In the genomic region with DNA sequence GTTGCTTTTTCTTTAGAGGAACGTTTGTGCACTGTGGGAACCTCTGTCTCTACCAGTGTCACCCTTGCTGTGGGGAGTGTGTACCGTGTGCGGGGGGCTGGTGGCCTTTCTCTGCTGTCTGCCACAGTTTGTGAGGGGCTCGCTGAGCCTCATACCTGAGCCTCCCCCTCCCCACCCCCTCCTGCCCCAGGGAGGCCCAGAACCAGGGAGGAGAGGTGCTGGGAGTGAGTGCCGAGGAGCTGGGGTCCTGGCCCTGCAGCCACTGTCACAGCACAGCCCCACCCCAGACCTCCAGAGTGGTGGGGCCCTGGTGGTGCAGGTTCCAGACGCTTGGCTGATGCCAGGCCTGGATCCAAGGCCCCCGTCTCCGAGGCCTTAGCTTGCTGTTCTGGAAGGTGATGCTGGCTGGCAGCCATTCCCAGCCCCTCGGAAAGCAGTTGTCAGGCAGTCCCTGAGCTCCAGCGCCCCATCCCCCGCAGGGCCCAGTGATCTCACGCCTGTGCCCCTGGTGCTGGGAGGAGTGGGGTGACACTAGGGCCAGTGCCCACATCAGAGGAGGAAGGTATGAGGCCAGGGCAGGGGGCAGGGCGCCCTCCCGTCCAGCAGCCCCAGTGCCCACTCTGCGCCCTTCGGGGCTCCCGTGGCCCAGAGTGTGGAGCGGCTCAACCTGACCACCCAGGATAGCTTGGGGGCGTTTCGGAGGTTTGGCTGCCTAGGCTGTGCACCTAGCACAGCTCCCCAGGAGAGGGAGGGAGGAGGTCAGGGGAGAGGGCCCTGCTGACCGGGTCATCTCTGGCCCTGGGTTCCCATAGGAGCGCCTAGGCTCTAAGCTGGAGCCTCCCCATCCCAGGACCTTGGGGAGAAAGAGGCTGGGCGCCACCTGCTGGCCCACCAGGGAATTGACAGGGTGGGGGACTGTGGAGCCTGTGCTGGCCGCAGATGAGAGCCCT, we compare ENCODE assay signal across 9 cellular contexts. TPM values are rescaled to one million over a fixed set of nuclear protein-coding genes. Genes with fewer than 3 reads are reported as not detected.
DNase-seq lines count a peak whose midpoint lies in the region; ATAC-seq, FAIRE-seq and TF ChIP-seq lines count a peak whose summit lies in the region.
"Had no signal": no experiment of that assay in that cellular context is flagged by ENCODE, and none has a peak within 500 bp of the region (broad histone marks: within the 10 kb centered on the region; RNA-seq: fewer than 3 reads in every experiment).

No MANE protein-coding gene starts in this region.

- no peak overlapping the region for H2AK5ac ChIP-seq in H1 (ENCODE audit: low read depth, low read length)

- no peak overlapping the region for H2AFZ ChIP-seq in H1 (ENCODE audit: low read length)

- H3K4me2 ChIP-seq in H1 (ENCODE audit: insufficient read depth in 1 of 2, low read depth in 2 of 2, low read length in 2 of 2): no peak overlapping the region

- DNase-seq in CD4-positive, CD25-positive, alpha-beta regulatory T cell: peak in 2 of 3 donors; percentile 37 to 57
- DNase-seq in HFFc6: peak; percentile 10
- DNase-seq in activated CD4-positive, alpha-beta T cell treated with anti-CD3 and anti-CD28 coated beads for 48 hours: peak; percentile 66
- peak in 1 of 2 experiments; percentile 95 for DNase-seq in H1 (ENCODE audit: low read depth in 1 of 2, low spot score in 2 of 2)
- DNase-seq in naive B cell: peak; percentile 41
- no peak for DNase-seq in SW 1271 (lab: John Stamatoyannopoulos, UW)
- DNase-seq in pons (ENCODE audit: low spot score): no peak
- no peak for DNase-seq in SKM-1 (lab: John Stamatoyannopoulos, UW; ENCODE audit: unreplicated experiment)

- no peak overlapping the region for H3K4ac ChIP-seq in H1 (replicated peaks; ENCODE audit: insufficient read length, low read depth, low read length)

- H4K91ac ChIP-seq in H1 (replicated peaks; ENCODE audit: insufficient read length, low read length): no peak overlapping the region

- no peaks in the 10 kb centered on the region for H3K79me1 ChIP-seq in H1 (ENCODE audit: low read depth, low read length)

- H3K9me3 ChIP-seq in CD4-positive, CD25-positive, alpha-beta regulatory T cell (ENCODE audit: control insufficient read depth in 2 of 2, low read length in 2 of 2): no peaks in the 10 kb centered on the region
- no peaks in the 10 kb centered on the region for H3K9me3 ChIP-seq in H1 (ENCODE audit: insufficient read depth in 2 of 2, low read depth in 1 of 2, low read length in 1 of 2)

- H4K20me1 ChIP-seq in H1 (replicated peaks in 1 of 2; ENCODE audit: control insufficient read depth in 1 of 2, insufficient read depth in 2 of 2, low read length in 2 of 2): no peaks in the 10 kb centered on the region

- TF ChIP-seq CTCF in HFFc6 (IDR thresholded peaks at IDR 0.05) (peak; percentile 86), H1 (IDR thresholded peaks at IDR 0.05; ENCODE audit: control extremely low read depth in 1 of 3, insufficient read depth in 1 of 3, low read depth in 1 of 3, low read length in 3 of 3) (peak in 2 of 3 experiments; percentile 41 to 42; a peak in 3 of 4 replicates)

- H4K5ac ChIP-seq in H1 (ENCODE audit: insufficient read length, low read depth, low read length): no peak overlapping the region

- H3K14ac ChIP-seq in H1 (ENCODE audit: insufficient read length): no peak overlapping the region

- no peak overlapping the region for H3K27ac ChIP-seq in CD4-positive, CD25-positive, alpha-beta regulatory T cell (ENCODE audit: insufficient read depth, low read length, poor library complexity, severe bottlenecking)
- H3K27ac ChIP-seq in H1 (ENCODE audit: low read depth, low read length): no peak overlapping the region
- H3K27ac ChIP-seq: epithelial cell of prostate had no signal

- CTCF ChIA-PET in H1 (lab: Charles Lee; ENCODE audit: partially characterized antibody): interaction anchor here (0.6 to 10.9 kb wide), 52 partner anchors 9 to 525 kb away, joined by 3 to 124 read pairs (median 4); partner anchors contain the start of gene NPPC

- no peak overlapping the region for H2BK15ac ChIP-seq in H1 (ENCODE audit: low read length)

- no peak for TF ChIP-seq POLR2A in H1 (IDR thresholded peaks at IDR 0.05; ENCODE audit: control extremely low read depth in 1 of 2, low read depth in 2 of 2, low read length in 2 of 2)

- no peaks in the 10 kb centered on the region for H3K27me3 ChIP-seq in CD4-positive, CD25-positive, alpha-beta regulatory T cell (ENCODE audit: control insufficient read depth, insufficient read depth, low read length)
- H3K27me3 ChIP-seq in H1 (replicated peaks in 1 of 4; ENCODE audit: control insufficient read depth in 3 of 4, extremely low read depth in 1 of 4, insufficient read depth in 3 of 4, low read length in 3 of 4): no peaks in the 10 kb centered on the region

- no peak overlapping the region for H3K23ac ChIP-seq in H1 (ENCODE audit: insufficient read length)

- TF ChIP-seq EP300 in H1 (IDR thresholded peaks at IDR 0.05; ENCODE audit: borderline replicate concordance in 1 of 2, low read depth in 2 of 2, low read length in 2 of 2): no peak

- H3K4me3 ChIP-seq in CD4-positive, CD25-positive, alpha-beta regulatory T cell (ENCODE audit: low read depth, low read length): no peak overlapping the region
- no peak overlapping the region for H3K4me3 ChIP-seq in H1 (ENCODE audit: extremely low read depth in 1 of 4, insufficient read depth in 2 of 4, low read depth in 3 of 4, low read length in 4 of 4)

- H3K18ac ChIP-seq in H1 (ENCODE audit: extremely low read depth, low read length): no peak overlapping the region

- H3K27me3 Mint-ChIP-seq in CD4-positive, CD25-positive, alpha-beta regulatory T cell: no peaks in the 10 kb centered on the region
- H3K27me3 Mint-ChIP-seq in HFFc6 (ENCODE audit: insufficient read depth) (peaks cover 1% of the 10 kb centered on the region; the same call in 1 of the 2 replicates), naive B cell (no peaks in the 10 kb centered on the region)

- no peak overlapping the region for H3K27ac Mint-ChIP-seq in CD4-positive, CD25-positive, alpha-beta regulatory T cell
- H3K27ac Mint-ChIP-seq in HFFc6 (no peak overlapping the region), naive B cell (no peak overlapping the region)

- TF ChIP-seq RAD21 in H1 (IDR thresholded peaks at IDR 0.05 in 1 of 2, conservative IDR thresholded peaks at IDR 0.05 in 1 of 2; ENCODE audit: low read depth in 2 of 2, low read length in 2 of 2): peak; percentile 43 to 51

- FAIRE-seq in H1 (lab: Jason Lieb, UNC): peak; percentile 28

- POLR2A ChIA-PET in H1 (lab: Charles Lee; ENCODE audit: partially characterized antibody): interaction anchor here (0.6 kb wide), 1 partner anchor 364 kb away, joined by 3 read pairs; the partner anchor contains the start of gene DIS3L2

- no peaks in the 10 kb centered on the region for H3K9me3 Mint-ChIP-seq in CD4-positive, CD25-positive, alpha-beta regulatory T cell
- H3K9me3 Mint-ChIP-seq in HFFc6 (no peaks in the 10 kb centered on the region), naive B cell (no peaks in the 10 kb centered on the region)

- peaks cover 0 to 37% (median 16%) of the 10 kb centered on the region in 4 donors for H3K4me1 Mint-ChIP-seq in CD4-positive, CD25-positive, alpha-beta regulatory T cell
- H3K4me1 Mint-ChIP-seq in HFFc6 (ENCODE audit: low read depth) (no peaks in the 10 kb centered on the region), naive B cell (peaks cover 8 to 20% (median 14%) of the 10 kb centered on the region in 3 donors)

- H2BK12ac ChIP-seq in H1 (ENCODE audit: low read depth, low read length): no peak overlapping the region

- no peak overlapping the region for H2BK120ac ChIP-seq in H1 (replicated peaks; ENCODE audit: low read depth, low read length)

- H2BK20ac ChIP-seq in H1 (ENCODE audit: low read length): no peak overlapping the region

- ATAC-seq in CD4-positive, CD25-positive, alpha-beta regulatory T cell (ENCODE audit: low read depth in 2 of 2): no peak
- ATAC-seq in naive B cell (ENCODE audit: low read depth in 2 of 2): peak; percentile 51 to 62

- H3K4me3 Mint-ChIP-seq in CD4-positive, CD25-positive, alpha-beta regulatory T cell: no peak overlapping the region
- H3K4me3 Mint-ChIP-seq in HFFc6 (no peak overlapping the region), naive B cell (no peak overlapping the region)

- H4K8ac ChIP-seq in H1 (ENCODE audit: extremely low read depth, insufficient read depth, low read length): no peak overlapping the region

- no peaks in the 10 kb centered on the region for H3K23me2 ChIP-seq in H1 (ENCODE audit: low read depth, low read length)

- no peak overlapping the region for H3K56ac ChIP-seq in H1 (replicated peaks; ENCODE audit: insufficient read length, low read depth, low read length)

- H3K9ac ChIP-seq in H1 (replicated peaks in 1 of 4; ENCODE audit: extremely low read depth in 1 of 4, low read depth in 3 of 4, low read length in 3 of 4): no peak overlapping the region

- H3K79me2 ChIP-seq in H1 (ENCODE audit: control insufficient read depth in 1 of 2, insufficient read depth in 2 of 2, low read length in 2 of 2): no peaks in the 10 kb centered on the region

- no peak overlapping the region for H2BK5ac ChIP-seq in H1 (ENCODE audit: low read depth, low read length)

- no peaks in the 10 kb centered on the region for H3K36me3 Mint-ChIP-seq in CD4-positive, CD25-positive, alpha-beta regulatory T cell
- H3K36me3 Mint-ChIP-seq in HFFc6 (ENCODE audit: low read depth) (no peaks in the 10 kb centered on the region), naive B cell (no peaks in the 10 kb centered on the region)

- whole genome bisulfite sequencing in H1 (ENCODE audit: extremely low coverage in 1 of 2, insufficient coverage in 1 of 2, insufficient read length in 1 of 2, insufficient replicate concordance in 2 of 2, low coverage in 1 of 2, low lambda C conversion rate in 2 of 2, missing lambda C conversion rate in 1 of 2), 2 experiments: 79% methylated on average over 17 of the region's 24 CpGs; no CpG with 5 or more reads in 1 of the 2 experiments

- H3K4me1 ChIP-seq in CD4-positive, CD25-positive, alpha-beta regulatory T cell (ENCODE audit: control insufficient read depth, insufficient read depth, low read length, poor library complexity, severe bottlenecking): peaks cover 34% of the 10 kb centered on the region
- H3K4me1 ChIP-seq in H1 (replicated peaks in 1 of 4; ENCODE audit: control insufficient read depth in 3 of 4, insufficient read depth in 4 of 4, low read length in 3 of 4): peaks cover 0 to 20% (median 10%) of the 10 kb centered on the region in 4 experiments; a peak in 6 of 7 replicates

- H3K36me3 ChIP-seq in CD4-positive, CD25-positive, alpha-beta regulatory T cell (ENCODE audit: control insufficient read depth, insufficient read depth, low read length): no peaks in the 10 kb centered on the region
- no peaks in the 10 kb centered on the region for H3K36me3 ChIP-seq in H1 (ENCODE audit: control insufficient read depth in 2 of 4, insufficient read depth in 4 of 4, low read length in 3 of 4)

RNA-seq across cellular contexts. Expression of gene ALPP, which starts 53.0 kb away (rescaled TPM):
- total RNA-seq in CD4-positive, CD25-positive, alpha-beta regulatory T cell: not detected
- polyA plus RNA-seq in CD4-positive, CD25-positive, alpha-beta regulatory T cell: not detected
- not detected for total RNA-seq in HFFc6 (2021; fragmentation: NEBNext Ultra II Directional; extraction: Animal tissue kit (Norgen Biotek cat#: 25700))
- 0.15 TPM in 1 of 2 replicates, not detected in the other for total RNA-seq in H1 (2021; fragmentation: NEBNext Ultra II Directional; extraction: Animal tissue kit (Norgen Biotek cat#: 25700))
- 0.15 and 0.20 TPM in 2 replicates for polyA plus RNA-seq in H1 (2011; rRNA removed)
- polyA plus RNA-seq in H1 (2011; cell fraction: cytosol; rRNA removed): 0.06 TPM
- 0.19 TPM for polyA plus RNA-seq in H1 (2011; cell fraction: nucleus; rRNA removed)
- polyA plus RNA-seq in H1 (2012, experiment 1 of 2): 0.28 to 0.85 TPM (median 0.65 TPM) in 4 replicates
- polyA plus RNA-seq in H1 (2012, experiment 2 of 2): 0.07 TPM
- polyA plus RNA-seq in H1 (2013, experiment 1 of 2): 0.12 TPM
- polyA plus RNA-seq in H1 (2013, experiment 2 of 2): 0.06 TPM
- polyA minus RNA-seq in H1 (2011; rRNA and poly(A)+ RNA removed): 0.06 and 0.07 TPM in 2 replicates
- not detected for polyA minus RNA-seq in H1 (2011; cell fraction: cytosol; rRNA and poly(A)+ RNA removed)
- not detected for polyA minus RNA-seq in H1 (2011; cell fraction: nucleus; rRNA and poly(A)+ RNA removed)
- under 1 TPM in 3 of 6 donors, not detected in 3; 0.26 to 0.69 (median 0.40) TPM for polyA plus RNA-seq in naive B cell (ENCODE audit: low read depth in 6 of 6)

Comparison
In these comparisons a context has a peak if more than half of its experiments do, and no peak if none do; other contexts are left out.
1. ATAC-seq: peak in naive B cell (2 of 2); none in CD4-positive, CD25-positive, alpha-beta regulatory T cell (0 of 2).
2. DNase-seq: peak in CD4-positive, CD25-positive, alpha-beta regulatory T cell (2 of 3), HFFc6 (single experiment), activated CD4-positive, alpha-beta T cell treated with anti-CD3 and anti-CD28 coated beads for 48 hours (single experiment) and naive B cell (single experiment); none in SW 1271 (0 of 2), pons (single experiment) and SKM-1 (single experiment).